ENCODE assay signal across 12 cellular contexts in genomic region chr10:98259606-98260319, GRCh38. TPM values are rescaled to one million over a fixed set of nuclear protein-coding genes. Genes with fewer than 3 reads are reported as not detected.
DNase-seq lines count a peak whose midpoint lies in the region; ATAC-seq and TF ChIP-seq lines count a peak whose summit lies in the region.
"Had no signal": no experiment of that assay in that cellular context is flagged by ENCODE, and none has a peak within 500 bp of the region (broad histone marks: within the 10 kb centered on the region; RNA-seq: fewer than 3 reads in every experiment).

No MANE protein-coding gene starts in this region.

- 55% methylated on average over 10 of the region's 14 CpGs for WGBS in mammary epithelial cell (ENCODE audit: low coverage, missing lambda C conversion rate)

- BruUV-seq in MCF 10A (replicated peaks; lab: Mats Ljungman, UMichigan) (no TSS peak), mammary epithelial cell (replicated peaks; lab: Mats Ljungman, UMichigan) (no TSS peak)

- H3K4me3 ChIP-seq in mammary epithelial cell (replicated peaks in 1 of 3; ENCODE audit: insufficient read depth in 1 of 3, low read depth in 2 of 3, low read length in 3 of 3) (no peak overlapping the region), left lung (no peak overlapping the region)
- H3K4me3 ChIP-seq: skin epidermis, tibial artery had no signal

- H3K9me3 Mint-ChIP-seq in MCF 10A (ENCODE audit: unreplicated experiment) = no peaks in the 10 kb centered on the region
- H3K9me3 Mint-ChIP-seq: brain had no signal

- H3K4me1 Mint-ChIP-seq in MCF 10A (ENCODE audit: insufficient read depth, unreplicated experiment) = peaks cover 6% of the 10 kb centered on the region

- DNase-seq in MCF 10A (ENCODE audit: unreplicated experiment) (peak; percentile 32), mammary epithelial cell (no peak), SW480 (ENCODE audit: low spot score) (peak; percentile 81), left lung (no peak), NCI-H774 (lab: John Stamatoyannopoulos, UW) (no peak), dermis blood vessel endothelial cell (no peak)
- DNase-seq: activated CD4-positive, CD25-positive, alpha-beta regulatory T cell; tibial artery had no signal

- no peaks in the 10 kb centered on the region for H3K79me2 ChIP-seq in mammary epithelial cell (ENCODE audit: insufficient read depth, low read length)

- no peak overlapping the region for H3K9ac ChIP-seq in mammary epithelial cell (ENCODE audit: insufficient read depth, low read length)

- no peaks in the 10 kb centered on the region for H3K27me3 Mint-ChIP-seq in MCF 10A (ENCODE audit: insufficient read depth, unreplicated experiment)
- H3K27me3 Mint-ChIP-seq: brain had no signal

- H3K36me3 ChIP-seq in mammary epithelial cell (ENCODE audit: insufficient read depth, low read length) = no peaks in the 10 kb centered on the region
- H3K36me3 ChIP-seq in left lung = peaks cover 0 to 12% of the 10 kb centered on the region in 2 donors

- H3K9me3 ChIP-seq in mammary epithelial cell (replicated peaks; ENCODE audit: insufficient read depth, low read length) = no peaks in the 10 kb centered on the region
- H3K9me3 ChIP-seq in left lung = no peaks in the 10 kb centered on the region
- H3K9me3 ChIP-seq: tibial artery had no signal

- H3K36me3 Mint-ChIP-seq in MCF 10A (ENCODE audit: insufficient read depth, unreplicated experiment) = peaks cover 12% of the 10 kb centered on the region
- H3K36me3 Mint-ChIP-seq: brain had no signal

- dilution Hi-C loops in mammary epithelial cell (cut with HindIII; ENCODE audit: low sequenced_read_pairs) = no loop called here

- POLR2A ChIA-PET in MCF 10A (lab: Yijun Ruan, JAX) = no interaction called here

- peak; percentile 22 for ATAC-seq in left lung
- no peak for ATAC-seq in HG02970 (IDR thresholded peaks at IDR 0.05; ENCODE audit: low FRiP score, unreplicated experiment)
- ATAC-seq in HG03159 (IDR thresholded peaks at IDR 0.05; ENCODE audit: unreplicated experiment) = no peak

- no peak overlapping the region for H2AFZ ChIP-seq in mammary epithelial cell (ENCODE audit: low read depth, low read length)

- H3K27me3 ChIP-seq in mammary epithelial cell (ENCODE audit: insufficient read depth, low read length) = no peaks in the 10 kb centered on the region
- H3K27me3 ChIP-seq in left lung = no peaks in the 10 kb centered on the region
- H3K27me3 ChIP-seq: tibial artery had no signal

- TF ChIP-seq CTCF in MCF 10A (IDR thresholded peaks at IDR 0.05; ENCODE audit: unreplicated experiment) (no peak), mammary epithelial cell (conservative IDR thresholded peaks at IDR 0.05 in 1 of 2, IDR thresholded peaks at IDR 0.05 in 1 of 2; ENCODE audit: extremely low read depth in 1 of 2, insufficient read depth in 1 of 2, low read depth in 1 of 2, low read length in 2 of 2) (no peak), left lung (IDR thresholded peaks at IDR 0.05) (no peak)

- H3K4me3 Mint-ChIP-seq in MCF 10A (ENCODE audit: unreplicated experiment) = no peak overlapping the region
- H3K4me3 Mint-ChIP-seq: brain had no signal

- no peaks in the 10 kb centered on the region for H4K20me1 ChIP-seq in mammary epithelial cell (ENCODE audit: insufficient read depth, low read length)

- CTCF ChIA-PET in MCF 10A (lab: Yijun Ruan, JAX) (interaction anchor here (0.5 kb wide), 1 partner anchor 23 kb away, joined by 3 read pairs; no protein-coding TSS in a partner anchor), mammary epithelial cell (lab: Charles Lee; ENCODE audit: low non-redundant PET) (interaction anchor here (0.8 kb wide), 1 partner anchor 9 kb away, joined by 3 read pairs; no protein-coding TSS in a partner anchor)

- no peak overlapping the region for H3K4me2 ChIP-seq in mammary epithelial cell (ENCODE audit: insufficient read depth, low read depth, low read length)

- H3K4me1 ChIP-seq in mammary epithelial cell (ENCODE audit: insufficient read depth, low read length) = peaks cover 2% of the 10 kb centered on the region
- peaks cover 0 to 20% of the 10 kb centered on the region in 2 donors for H3K4me1 ChIP-seq in left lung

- H3K27ac ChIP-seq in mammary epithelial cell (ENCODE audit: insufficient read depth, low read depth, low read length) (no peak overlapping the region), left lung (peak overlapping the region in 1 of 2 donors; percentile 63)
- H3K27ac ChIP-seq: tibial artery had no signal

- no peak overlapping the region for H3K27ac Mint-ChIP-seq in MCF 10A (ENCODE audit: low read depth, unreplicated experiment)

- intact Hi-C loops in MCF 10A (cut with micrococcal nuclease) (loop anchor here (10.0 kb wide), 1 partner anchor 205 kb away; no protein-coding TSS in a partner anchor), mammary epithelial cell (cut with micrococcal nuclease) (loop anchor here (5.0 to 10.0 kb wide), 2 partner anchors 87 to 185 kb away; partner anchors contain the start of gene HPS1), left lung (cut with DNase I) (no loop called here)

- in situ Hi-C loops in mammary epithelial cell (cut with MboI; ENCODE audit: low sequenced_read_pairs in 2 of 2) = no loop called here

RNA-seq across cellular contexts. Expression of gene LOXL4, which starts 8.2 kb away (rescaled TPM):
- total RNA-seq in MCF 10A (2022) = not detected in 2 replicates
- 10 to 100 TPM in 1 of 2 donors, not detected in 1; 26.5 TPM for total RNA-seq in mammary epithelial cell
- polyA plus RNA-seq in mammary epithelial cell = not detected
- polyA minus RNA-seq in mammary epithelial cell = not detected
- total RNA-seq in left lung = 1 to 10 TPM; 2.5 to 5.4 TPM
- total RNA-seq in dermis blood vessel endothelial cell = 0.68 and 0.88 TPM in 2 replicates

Comparison
In these comparisons a context has a peak if more than half of its experiments do, and no peak if none do; other contexts are left out.
1. DNase-seq: peak in MCF 10A (single experiment) and SW480 (single experiment); none in mammary epithelial cell (single experiment), left lung (0 of 2), NCI-H774 (single experiment) and dermis blood vessel endothelial cell (single experiment).
2. intact Hi-C loops: an anchor here in MCF 10A (10.0 kb wide) and mammary epithelial cell (5.0 to 10.0 kb wide); none called in left lung.